1 cellular context compared by ENCODE assay signal in the genomic region with DNA sequence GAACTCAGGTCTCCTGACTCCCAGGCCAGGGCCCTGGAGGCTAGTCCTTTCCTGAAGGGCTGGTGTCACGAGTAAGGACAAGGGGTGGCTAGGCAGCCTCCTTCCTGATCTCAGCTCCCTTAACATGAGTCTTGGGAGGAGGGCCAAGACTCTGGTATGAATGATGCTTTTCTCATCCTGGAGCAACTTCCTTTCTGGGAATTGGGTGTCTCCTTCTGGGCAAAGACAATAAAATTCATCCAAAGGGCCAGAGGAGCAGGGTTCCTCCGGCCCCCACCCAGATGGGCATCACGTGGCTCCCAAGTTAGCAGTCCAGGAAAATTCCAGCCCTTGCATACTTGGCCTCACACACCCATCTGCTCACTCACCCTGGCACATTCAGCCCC.
TF ChIP-seq lines count a peak whose summit lies in the region.

A gene (plus strand): TSS at position 335 of the 386 bp plus-strand sequence. CDS start 200 bp downstream, outside the sequence.

TF ChIP-seq in GM23338, 12 proteins besides CTCF, POLR2A, EP300 and RAD21 (continued from another document):
- no peak for TF ChIP-seq EZH2 (IDR thresholded peaks at IDR 0.05; ENCODE audit: low read depth, unreplicated experiment)
- TF ChIP-seq POLR2AphosphoS5 (IDR thresholded peaks at IDR 0.05; ENCODE audit: low read depth) = no peak
- TF ChIP-seq, protein P1, sequence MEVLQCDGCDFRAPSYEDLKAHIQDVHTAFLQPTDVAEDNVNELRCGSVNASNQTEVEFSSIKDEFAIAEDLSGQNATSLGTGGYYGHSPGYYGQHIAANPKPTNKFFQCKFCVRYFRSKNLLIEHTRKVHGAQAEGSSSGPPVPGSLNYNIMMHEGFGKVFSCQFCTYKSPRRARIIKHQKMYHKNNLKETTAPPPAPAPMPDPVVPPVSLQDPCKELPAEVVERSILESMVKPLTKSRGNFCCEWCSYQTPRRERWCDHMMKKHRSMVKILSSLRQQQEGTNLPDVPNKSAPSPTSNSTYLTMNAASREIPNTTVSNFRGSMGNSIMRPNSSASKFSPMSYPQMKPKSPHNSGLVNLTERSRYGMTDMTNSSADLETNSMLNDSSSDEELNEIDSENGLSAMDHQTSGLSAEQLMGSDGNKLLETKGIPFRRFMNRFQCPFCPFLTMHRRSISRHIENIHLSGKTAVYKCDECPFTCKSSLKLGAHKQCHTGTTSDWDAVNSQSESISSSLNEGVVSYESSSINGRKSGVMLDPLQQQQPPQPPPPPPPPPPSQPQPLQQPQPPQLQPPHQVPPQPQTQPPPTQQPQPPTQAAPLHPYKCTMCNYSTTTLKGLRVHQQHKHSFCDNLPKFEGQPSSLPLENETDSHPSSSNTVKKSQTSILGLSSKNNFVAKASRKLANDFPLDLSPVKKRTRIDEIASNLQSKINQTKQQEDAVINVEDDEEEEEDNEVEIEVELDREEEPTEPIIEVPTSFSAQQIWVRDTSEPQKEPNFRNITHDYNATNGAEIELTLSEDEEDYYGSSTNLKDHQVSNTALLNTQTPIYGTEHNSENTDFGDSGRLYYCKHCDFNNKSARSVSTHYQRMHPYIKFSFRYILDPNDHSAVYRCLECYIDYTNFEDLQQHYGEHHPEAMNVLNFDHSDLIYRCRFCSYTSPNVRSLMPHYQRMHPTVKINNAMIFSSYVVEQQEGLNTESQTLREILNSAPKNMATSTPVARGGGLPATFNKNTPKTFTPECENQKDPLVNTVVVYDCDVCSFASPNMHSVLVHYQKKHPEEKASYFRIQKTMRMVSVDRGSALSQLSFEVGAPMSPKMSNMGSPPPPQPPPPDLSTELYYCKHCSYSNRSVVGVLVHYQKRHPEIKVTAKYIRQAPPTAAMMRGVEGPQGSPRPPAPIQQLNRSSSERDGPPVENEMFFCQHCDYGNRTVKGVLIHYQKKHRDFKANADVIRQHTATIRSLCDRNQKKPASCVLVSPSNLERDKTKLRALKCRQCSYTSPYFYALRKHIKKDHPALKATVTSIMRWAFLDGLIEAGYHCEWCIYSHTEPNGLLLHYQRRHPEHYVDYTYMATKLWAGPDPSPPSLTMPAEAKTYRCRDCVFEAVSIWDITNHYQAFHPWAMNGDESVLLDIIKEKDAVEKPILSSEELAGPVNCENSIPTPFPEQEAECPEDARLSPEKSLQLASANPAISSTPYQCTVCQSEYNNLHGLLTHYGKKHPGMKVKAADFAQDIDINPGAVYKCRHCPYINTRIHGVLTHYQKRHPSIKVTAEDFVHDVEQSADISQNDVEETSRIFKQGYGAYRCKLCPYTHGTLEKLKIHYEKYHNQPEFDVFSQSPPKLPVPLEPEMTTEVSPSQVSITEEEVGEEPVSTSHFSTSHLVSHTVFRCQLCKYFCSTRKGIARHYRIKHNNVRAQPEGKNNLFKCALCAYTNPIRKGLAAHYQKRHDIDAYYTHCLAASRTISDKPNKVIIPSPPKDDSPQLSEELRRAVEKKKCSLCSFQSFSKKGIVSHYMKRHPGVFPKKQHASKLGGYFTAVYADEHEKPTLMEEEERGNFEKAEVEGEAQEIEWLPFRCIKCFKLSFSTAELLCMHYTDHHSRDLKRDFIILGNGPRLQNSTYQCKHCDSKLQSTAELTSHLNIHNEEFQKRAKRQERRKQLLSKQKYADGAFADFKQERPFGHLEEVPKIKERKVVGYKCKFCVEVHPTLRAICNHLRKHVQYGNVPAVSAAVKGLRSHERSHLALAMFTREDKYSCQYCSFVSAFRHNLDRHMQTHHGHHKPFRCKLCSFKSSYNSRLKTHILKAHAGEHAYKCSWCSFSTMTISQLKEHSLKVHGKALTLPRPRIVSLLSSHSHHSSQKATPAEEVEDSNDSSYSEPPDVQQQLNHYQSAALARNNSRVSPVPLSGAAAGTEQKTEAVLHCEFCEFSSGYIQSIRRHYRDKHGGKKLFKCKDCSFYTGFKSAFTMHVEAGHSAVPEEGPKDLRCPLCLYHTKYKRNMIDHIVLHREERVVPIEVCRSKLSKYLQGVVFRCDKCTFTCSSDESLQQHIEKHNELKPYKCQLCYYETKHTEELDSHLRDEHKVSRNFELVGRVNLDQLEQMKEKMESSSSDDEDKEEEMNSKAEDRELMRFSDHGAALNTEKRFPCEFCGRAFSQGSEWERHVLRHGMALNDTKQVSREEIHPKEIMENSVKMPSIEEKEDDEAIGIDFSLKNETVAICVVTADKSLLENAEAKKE (CRISPR knock-in tag; IDR thresholded peaks at IDR 0.05) = no peak
